ENCODE assay signal across 1 cellular context in the genomic region with DNA sequence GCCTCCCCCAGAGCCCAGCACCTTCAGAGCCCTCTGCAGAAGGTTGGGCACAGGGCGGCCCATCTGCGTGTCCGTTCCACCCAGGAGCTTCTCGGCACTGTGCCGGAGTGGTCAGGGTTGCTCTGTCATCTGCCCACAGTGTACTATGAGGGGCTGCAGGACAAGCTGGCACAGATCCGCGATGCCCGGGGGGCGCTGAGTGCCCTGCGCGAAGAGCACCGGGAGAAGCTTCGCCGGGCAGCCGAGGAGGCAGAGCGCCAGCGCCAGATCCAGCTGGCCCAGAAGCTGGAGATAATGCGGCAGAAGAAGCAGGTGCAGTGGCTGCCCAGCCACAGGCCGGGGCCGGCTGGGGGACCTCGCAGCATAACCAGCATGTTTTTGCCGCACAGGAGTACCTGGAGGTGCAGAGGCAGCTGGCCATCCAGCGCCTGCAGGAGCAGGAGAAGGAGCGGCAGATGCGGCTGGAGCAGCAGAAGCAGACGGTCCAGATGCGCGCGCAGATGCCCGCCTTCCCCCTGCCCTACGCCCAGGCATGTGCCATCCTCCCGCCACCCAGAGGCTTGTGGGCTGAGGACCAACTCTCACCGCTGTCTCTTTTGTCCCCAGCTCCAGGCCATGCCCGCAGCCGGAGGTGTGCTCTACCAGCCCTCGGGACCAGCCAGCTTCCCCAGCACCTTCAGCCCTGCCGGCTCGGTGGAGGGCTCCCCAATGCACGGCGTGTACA.
TF ChIP-seq lines count a peak whose summit lies in the region.

No MANE protein-coding gene starts in this region.

TF ChIP-seq in HCT116, 20 proteins besides CTCF, POLR2A, EP300 and RAD21 (continued from another document):
- TF ChIP-seq, protein P1, sequence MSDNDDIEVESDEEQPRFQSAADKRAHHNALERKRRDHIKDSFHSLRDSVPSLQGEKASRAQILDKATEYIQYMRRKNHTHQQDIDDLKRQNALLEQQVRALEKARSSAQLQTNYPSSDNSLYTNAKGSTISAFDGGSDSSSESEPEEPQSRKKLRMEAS (IDR thresholded peaks at IDR 0.05), result no peak
- no peak for TF ChIP-seq SIN3A (IDR thresholded peaks at IDR 0.05; ENCODE audit: low read depth)
TF ChIP-seq in HCT116: peak in this region for 1.
